1 cellular context compared by ENCODE assay signal in the genomic region with DNA sequence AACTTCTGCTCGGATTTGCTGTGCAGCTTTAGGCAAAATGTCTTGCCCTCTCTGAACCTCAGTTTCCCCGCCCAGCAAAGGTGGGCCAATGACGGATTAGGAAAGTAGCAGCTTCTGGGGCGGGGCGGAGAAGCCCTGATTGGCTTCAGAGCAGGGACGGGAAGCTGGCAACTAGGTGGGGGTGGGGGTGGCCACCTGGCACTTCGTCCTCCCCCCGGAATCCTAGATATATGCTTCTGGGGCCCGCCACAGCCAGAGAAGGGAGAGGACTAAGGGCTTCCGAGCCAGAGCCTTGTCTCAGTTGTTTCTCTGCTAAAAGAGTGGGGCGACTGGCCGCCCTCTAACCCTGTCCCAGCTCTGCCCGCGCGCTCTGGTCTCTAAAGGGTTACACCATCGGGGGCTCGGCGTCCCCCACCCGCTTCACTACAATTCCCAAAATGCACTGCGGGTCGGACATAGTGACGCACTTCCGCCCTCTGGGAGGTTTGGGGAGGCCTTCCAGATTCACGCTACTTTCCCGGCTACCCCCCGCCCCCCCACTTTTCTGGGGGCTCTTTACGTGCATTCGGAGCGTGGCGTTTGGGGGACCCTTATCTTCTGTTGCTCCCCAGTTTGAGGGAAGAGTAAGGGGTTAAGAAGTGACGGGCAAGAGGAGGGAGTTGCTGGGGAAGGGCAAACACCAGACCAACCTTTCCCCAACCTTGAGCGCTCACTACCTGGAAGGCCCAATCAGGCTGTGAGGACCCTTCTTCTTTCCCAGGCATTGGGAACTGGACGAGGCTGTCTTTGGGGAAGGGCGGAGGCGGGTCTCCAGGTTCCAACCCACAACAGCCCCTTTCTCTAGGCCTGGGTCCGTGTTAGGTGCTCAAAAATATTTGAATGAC.
A peak's percentile ranks its signal among the peaks of the same experiment; 100 is the strongest.
TF ChIP-seq lines count a peak whose summit lies in the region.

No MANE protein-coding gene starts in this region.

TF ChIP-seq in HepG2, 621 proteins besides CTCF, POLR2A, EP300 and RAD21 (continues in another document):
- TF ChIP-seq, protein P1, sequence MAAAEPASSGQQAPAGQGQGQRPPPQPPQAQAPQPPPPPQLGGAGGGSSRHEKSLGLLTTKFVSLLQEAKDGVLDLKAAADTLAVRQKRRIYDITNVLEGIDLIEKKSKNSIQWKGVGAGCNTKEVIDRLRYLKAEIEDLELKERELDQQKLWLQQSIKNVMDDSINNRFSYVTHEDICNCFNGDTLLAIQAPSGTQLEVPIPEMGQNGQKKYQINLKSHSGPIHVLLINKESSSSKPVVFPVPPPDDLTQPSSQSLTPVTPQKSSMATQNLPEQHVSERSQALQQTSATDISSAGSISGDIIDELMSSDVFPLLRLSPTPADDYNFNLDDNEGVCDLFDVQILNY (CRISPR knock-in tag; conservative IDR thresholded peaks at IDR 0.05), result no peak
- TF ChIP-seq ZFP37 (CRISPR knock-in tag; IDR thresholded peaks at IDR 0.05; ENCODE audit: borderline replicate concordance), result 0 out of 2 replicates have a peak, but pooled peaks have one; percentile 68
- peak; percentile 80 for TF ChIP-seq AGO2 (optimal IDR thresholded peaks at IDR 0.05; ENCODE audit: low read depth, low read length)
- peak; percentile 34 for TF ChIP-seq ZNF501 (CRISPR knock-in tag; IDR thresholded peaks at IDR 0.05)
- TF ChIP-seq ELF3 (CRISPR knock-in tag; IDR thresholded peaks at IDR 0.05), result peak; percentile 55; the same call in 1 of the 2 replicates
- peak; percentile 21; the same call in 1 of the 2 replicates for TF ChIP-seq GFI1 (CRISPR knock-in tag; IDR thresholded peaks at IDR 0.05; ENCODE audit: borderline replicate concordance)
- TF ChIP-seq PCBP1 (IDR thresholded peaks at IDR 0.05; ENCODE audit: borderline replicate concordance, low read depth, low read length), result peak; percentile 68
- TF ChIP-seq, protein P2, sequence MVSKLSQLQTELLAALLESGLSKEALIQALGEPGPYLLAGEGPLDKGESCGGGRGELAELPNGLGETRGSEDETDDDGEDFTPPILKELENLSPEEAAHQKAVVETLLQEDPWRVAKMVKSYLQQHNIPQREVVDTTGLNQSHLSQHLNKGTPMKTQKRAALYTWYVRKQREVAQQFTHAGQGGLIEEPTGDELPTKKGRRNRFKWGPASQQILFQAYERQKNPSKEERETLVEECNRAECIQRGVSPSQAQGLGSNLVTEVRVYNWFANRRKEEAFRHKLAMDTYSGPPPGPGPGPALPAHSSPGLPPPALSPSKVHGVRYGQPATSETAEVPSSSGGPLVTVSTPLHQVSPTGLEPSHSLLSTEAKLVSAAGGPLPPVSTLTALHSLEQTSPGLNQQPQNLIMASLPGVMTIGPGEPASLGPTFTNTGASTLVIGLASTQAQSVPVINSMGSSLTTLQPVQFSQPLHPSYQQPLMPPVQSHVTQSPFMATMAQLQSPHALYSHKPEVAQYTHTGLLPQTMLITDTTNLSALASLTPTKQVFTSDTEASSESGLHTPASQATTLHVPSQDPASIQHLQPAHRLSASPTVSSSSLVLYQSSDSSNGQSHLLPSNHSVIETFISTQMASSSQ (IDR thresholded peaks at IDR 0.05; ENCODE audit: low read depth), result peak; percentile 61
- TF ChIP-seq, protein P2 (CRISPR knock-in tag; IDR thresholded peaks at IDR 0.05; ENCODE audit: borderline replicate concordance), result peak; percentile 25; the same call in 1 of the 2 replicates
- TF ChIP-seq YY1 (IDR thresholded peaks at IDR 0.05; ENCODE audit: insufficient read depth, insufficient replicate concordance, low read depth, low read length), result peak; percentile 66
- peak; percentile 49 for TF ChIP-seq SALL1 (CRISPR knock-in tag; IDR thresholded peaks at IDR 0.05)
- TF ChIP-seq, protein P3, sequence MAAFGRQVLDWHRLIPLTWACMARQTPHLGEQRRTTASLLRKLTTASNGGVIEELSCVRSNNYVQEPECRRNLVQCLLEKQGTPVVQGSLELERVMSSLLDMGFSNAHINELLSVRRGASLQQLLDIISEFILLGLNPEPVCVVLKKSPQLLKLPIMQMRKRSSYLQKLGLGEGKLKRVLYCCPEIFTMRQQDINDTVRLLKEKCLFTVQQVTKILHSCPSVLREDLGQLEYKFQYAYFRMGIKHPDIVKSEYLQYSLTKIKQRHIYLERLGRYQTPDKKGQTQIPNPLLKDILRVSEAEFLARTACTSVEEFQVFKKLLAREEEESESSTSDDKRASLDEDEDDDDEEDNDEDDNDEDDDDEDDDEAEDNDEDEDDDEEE (CRISPR knock-in tag; IDR thresholded peaks at IDR 0.05), result peak; percentile 49; the same call in 1 of the 2 replicates
- no peak for TF ChIP-seq REXO4 (CRISPR knock-in tag; IDR thresholded peaks at IDR 0.05; ENCODE audit: borderline replicate concordance)
- peak; percentile 90 for TF ChIP-seq ZFY (CRISPR knock-in tag; IDR thresholded peaks at IDR 0.05)
- TF ChIP-seq RXRB (CRISPR knock-in tag; IDR thresholded peaks at IDR 0.05; ENCODE audit: borderline replicate concordance), result peak; percentile 71
- TF ChIP-seq ZNF563 (CRISPR knock-in tag; IDR thresholded peaks at IDR 0.05), result 0 out of 2 replicates have a peak, but pooled peaks have one; percentile 31
- no peak for TF ChIP-seq ZNF234 (CRISPR knock-in tag; conservative IDR thresholded peaks at IDR 0.05)
- TF ChIP-seq ZSCAN25 (CRISPR knock-in tag; IDR thresholded peaks at IDR 0.05), result no peak
- no peak; the same call in 1 of the 2 replicates for TF ChIP-seq HIVEP1 (CRISPR knock-in tag; IDR thresholded peaks at IDR 0.05)
- peak; percentile 97 for TF ChIP-seq THAP11 (CRISPR knock-in tag; IDR thresholded peaks at IDR 0.05)
- TF ChIP-seq TAF1 (CRISPR knock-in tag; IDR thresholded peaks at IDR 0.05), result peak; percentile 48
- TF ChIP-seq, protein P4, sequence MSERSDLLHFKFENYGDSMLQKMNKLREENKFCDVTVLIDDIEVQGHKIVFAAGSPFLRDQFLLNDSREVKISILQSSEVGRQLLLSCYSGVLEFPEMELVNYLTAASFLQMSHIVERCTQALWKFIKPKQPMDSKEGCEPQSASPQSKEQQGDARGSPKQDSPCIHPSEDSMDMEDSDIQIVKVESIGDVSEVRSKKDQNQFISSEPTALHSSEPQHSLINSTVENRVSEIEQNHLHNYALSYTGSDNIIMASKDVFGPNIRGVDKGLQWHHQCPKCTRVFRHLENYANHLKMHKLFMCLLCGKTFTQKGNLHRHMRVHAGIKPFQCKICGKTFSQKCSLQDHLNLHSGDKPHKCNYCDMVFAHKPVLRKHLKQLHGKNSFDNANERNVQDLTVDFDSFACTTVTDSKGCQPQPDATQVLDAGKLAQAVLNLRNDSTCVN (CRISPR knock-in tag; IDR thresholded peaks at IDR 0.05; ENCODE audit: borderline replicate concordance), result 0 out of 2 replicates have a peak, but pooled peaks have one; percentile 48
- TF ChIP-seq, protein P5, sequence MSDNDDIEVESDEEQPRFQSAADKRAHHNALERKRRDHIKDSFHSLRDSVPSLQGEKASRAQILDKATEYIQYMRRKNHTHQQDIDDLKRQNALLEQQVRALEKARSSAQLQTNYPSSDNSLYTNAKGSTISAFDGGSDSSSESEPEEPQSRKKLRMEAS (IDR thresholded peaks at IDR 0.05), result 0 out of 2 replicates have a peak, but pooled peaks have one; percentile 21
- peak; percentile 77; the same call in 1 of the 2 replicates for TF ChIP-seq ZFP90 (CRISPR knock-in tag; IDR thresholded peaks at IDR 0.05; ENCODE audit: borderline replicate concordance)
- peak; percentile 47; the same call in 1 of the 2 replicates for TF ChIP-seq KLF11 (CRISPR knock-in tag; IDR thresholded peaks at IDR 0.05)
- no peak for TF ChIP-seq ZNF33A (CRISPR knock-in tag; IDR thresholded peaks at IDR 0.05; ENCODE audit: borderline replicate concordance)
- 0 out of 2 replicates have a peak, but pooled peaks have one; percentile 27 for TF ChIP-seq ZNF674 (CRISPR knock-in tag; IDR thresholded peaks at IDR 0.05; ENCODE audit: low read depth)
- 0 out of 2 replicates have a peak, but pooled peaks have one; percentile 19 for TF ChIP-seq ZNF792 (CRISPR knock-in tag; IDR thresholded peaks at IDR 0.05)
- peak; percentile 84 for TF ChIP-seq RBM22 (optimal IDR thresholded peaks at IDR 0.05; ENCODE audit: low read length)
- TF ChIP-seq, protein P6, sequence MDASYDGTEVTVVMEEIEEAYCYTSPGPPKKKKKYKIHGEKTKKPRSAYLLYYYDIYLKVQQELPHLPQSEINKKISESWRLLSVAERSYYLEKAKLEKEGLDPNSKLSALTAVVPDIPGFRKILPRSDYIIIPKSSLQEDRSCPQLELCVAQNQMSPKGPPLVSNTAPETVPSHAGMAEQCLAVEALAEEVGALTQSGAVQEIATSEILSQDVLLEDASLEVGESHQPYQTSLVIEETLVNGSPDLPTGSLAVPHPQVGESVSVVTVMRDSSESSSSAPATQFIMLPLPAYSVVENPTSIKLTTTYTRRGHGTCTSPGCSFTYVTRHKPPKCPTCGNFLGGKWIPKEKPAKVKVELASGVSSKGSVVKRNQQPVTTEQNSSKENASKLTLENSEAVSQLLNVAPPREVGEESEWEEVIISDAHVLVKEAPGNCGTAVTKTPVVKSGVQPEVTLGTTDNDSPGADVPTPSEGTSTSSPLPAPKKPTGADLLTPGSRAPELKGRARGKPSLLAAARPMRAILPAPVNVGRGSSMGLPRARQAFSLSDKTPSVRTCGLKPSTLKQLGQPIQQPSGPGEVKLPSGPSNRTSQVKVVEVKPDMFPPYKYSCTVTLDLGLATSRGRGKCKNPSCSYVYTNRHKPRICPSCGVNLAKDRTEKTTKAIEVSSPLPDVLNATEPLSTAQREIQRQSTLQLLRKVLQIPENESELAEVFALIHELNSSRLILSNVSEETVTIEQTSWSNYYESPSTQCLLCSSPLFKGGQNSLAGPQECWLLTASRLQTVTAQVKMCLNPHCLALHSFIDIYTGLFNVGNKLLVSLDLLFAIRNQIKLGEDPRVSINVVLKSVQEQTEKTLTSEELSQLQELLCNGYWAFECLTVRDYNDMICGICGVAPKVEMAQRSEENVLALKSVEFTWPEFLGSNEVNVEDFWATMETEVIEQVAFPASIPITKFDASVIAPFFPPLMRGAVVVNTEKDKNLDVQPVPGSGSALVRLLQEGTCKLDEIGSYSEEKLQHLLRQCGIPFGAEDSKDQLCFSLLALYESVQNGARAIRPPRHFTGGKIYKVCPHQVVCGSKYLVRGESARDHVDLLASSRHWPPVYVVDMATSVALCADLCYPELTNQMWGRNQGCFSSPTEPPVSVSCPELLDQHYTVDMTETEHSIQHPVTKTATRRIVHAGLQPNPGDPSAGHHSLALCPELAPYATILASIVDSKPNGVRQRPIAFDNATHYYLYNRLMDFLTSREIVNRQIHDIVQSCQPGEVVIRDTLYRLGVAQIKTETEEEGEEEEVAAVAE (CRISPR knock-in tag; IDR thresholded peaks at IDR 0.05; ENCODE audit: borderline replicate concordance), result peak; percentile 53; the same call in 1 of the 2 replicates
- TF ChIP-seq FIP1L1 (IDR thresholded peaks at IDR 0.05; ENCODE audit: borderline replicate concordance, insufficient read depth, low read depth, low read length), result 0 out of 2 replicates have a peak, but pooled peaks have one; percentile 3
- TF ChIP-seq, protein P7, sequence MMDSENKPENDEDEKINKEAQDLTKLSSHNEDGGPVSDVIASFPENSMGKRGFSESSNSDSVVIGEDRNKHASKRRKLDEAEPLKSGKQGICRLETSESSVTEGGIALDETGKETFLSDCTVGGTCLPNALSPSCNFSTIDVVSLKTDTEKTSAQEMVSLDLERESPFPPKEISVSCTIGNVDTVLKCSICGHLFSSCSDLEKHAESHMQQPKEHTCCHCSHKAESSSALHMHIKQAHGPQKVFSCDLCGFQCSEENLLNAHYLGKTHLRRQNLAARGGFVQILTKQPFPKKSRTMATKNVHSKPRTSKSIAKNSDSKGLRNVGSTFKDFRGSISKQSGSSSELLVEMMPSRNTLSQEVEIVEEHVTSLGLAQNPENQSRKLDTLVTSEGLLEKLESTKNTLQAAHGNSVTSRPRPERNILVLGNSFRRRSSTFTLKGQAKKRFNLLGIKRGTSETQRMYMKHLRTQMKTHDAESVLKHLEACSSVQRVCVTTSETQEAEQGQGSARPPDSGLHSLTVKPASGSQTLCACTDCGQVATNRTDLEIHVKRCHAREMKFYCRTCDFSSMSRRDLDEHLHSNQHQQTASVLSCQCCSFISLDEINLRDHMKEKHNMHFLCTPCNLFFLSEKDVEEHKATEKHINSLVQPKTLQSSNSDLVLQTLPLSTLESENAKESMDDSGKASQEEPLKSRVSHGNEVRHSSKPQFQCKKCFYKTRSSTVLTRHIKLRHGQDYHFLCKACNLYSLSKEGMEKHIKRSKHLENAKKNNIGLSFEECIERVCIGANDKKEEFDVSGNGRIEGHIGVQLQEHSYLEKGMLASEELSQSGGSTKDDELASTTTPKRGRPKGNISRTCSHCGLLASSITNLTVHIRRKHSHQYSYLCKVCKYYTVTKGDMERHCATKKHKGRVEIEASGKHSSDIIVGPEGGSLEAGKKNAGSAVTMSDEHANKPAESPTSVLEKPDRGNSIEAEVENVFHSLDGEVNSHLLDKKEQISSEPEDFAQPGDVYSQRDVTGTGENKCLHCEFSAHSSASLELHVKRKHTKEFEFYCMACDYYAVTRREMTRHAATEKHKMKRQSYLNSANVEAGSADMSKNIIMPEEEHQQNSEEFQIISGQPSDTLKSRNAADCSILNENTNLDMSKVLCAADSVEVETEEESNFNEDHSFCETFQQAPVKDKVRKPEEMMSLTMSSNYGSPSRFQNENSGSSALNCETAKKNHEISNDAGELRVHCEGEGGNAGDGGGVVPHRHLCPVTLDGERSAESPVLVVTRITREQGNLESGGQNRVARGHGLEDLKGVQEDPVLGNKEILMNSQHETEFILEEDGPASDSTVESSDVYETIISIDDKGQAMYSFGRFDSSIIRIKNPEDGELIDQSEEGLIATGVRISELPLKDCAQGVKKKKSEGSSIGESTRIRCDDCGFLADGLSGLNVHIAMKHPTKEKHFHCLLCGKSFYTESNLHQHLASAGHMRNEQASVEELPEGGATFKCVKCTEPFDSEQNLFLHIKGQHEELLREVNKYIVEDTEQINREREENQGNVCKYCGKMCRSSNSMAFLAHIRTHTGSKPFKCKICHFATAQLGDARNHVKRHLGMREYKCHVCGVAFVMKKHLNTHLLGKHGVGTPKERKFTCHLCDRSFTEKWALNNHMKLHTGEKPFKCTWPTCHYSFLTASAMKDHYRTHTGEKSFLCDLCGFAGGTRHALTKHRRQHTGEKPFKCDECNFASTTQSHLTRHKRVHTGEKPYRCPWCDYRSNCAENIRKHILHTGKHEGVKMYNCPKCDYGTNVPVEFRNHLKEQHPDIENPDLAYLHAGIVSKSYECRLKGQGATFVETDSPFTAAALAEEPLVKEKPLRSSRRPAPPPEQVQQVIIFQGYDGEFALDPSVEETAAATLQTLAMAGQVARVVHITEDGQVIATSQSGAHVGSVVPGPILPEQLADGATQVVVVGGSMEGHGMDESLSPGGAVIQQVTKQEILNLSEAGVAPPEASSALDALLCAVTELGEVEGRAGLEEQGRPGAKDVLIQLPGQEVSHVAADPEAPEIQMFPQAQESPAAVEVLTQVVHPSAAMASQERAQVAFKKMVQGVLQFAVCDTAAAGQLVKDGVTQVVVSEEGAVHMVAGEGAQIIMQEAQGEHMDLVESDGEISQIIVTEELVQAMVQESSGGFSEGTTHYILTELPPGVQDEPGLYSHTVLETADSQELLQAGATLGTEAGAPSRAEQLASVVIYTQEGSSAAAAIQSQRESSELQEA (CRISPR knock-in tag; IDR thresholded peaks at IDR 0.05; ENCODE audit: not compliant biosample characterization), result no peak
